9 cellular contexts compared by ENCODE assay signal in the genomic region with DNA sequence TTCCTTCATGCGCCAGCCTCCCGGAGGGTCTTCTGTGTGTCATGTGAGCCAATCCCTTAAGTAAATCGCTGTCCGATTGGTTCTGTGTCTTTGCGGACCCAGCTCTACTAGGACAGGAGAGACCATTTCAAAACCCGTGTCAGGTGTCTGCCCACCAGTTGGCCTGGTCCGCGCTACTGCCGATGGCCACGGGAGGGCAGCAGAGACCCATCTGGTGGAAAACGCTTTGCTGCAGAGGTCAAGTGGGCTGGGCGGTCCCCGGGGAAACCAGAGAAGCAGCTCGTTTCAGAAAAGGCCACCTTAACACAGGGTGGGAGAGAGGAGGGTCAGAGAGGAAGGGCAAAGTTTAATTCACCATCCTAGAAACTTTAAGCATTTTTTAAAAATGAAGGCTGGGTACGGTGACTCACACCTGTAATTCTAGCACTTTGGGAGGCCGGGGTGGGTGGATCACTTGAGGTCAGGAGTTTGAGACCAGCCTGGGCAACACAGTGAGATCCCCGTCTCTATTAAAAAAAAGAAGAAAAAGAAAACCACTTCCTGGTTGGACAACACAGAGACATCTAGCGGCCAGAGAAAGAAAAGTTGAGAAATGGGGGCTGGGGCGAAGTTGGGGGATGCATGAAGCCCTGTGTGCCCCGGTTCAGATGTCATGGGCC. TPM values are rescaled to one million over a fixed set of nuclear protein-coding genes. Genes with fewer than 3 reads are reported as not detected.
DNase-seq lines count a peak whose midpoint lies in the region; ATAC-seq lines count a peak whose summit lies in the region.
"Had no signal": no experiment of that assay in that cellular context is flagged by ENCODE, and none has a peak within 500 bp of the region (broad histone marks: within the 10 kb centered on the region; RNA-seq: fewer than 3 reads in every experiment).

No MANE protein-coding gene starts in this region.

- H3K4me1 Mint-ChIP-seq in CD8-positive, alpha-beta memory T cell, result peaks cover 8 to 13% (median 13%) of the 10 kb centered on the region in 3 donors
- peaks cover 6% of the 10 kb centered on the region for H3K4me1 Mint-ChIP-seq in T-helper 2 cell treated with Interferon-gamma antibody and Interleukin-4, amounts not matched to agents 5 μg/mL and 100 μg/mL, for 36 hours (ENCODE audit: low read depth)

- H3K9me3 ChIP-seq in CD8-positive, alpha-beta memory T cell (ENCODE audit: low read length), result no peaks in the 10 kb centered on the region
- no peaks in the 10 kb centered on the region for H3K9me3 ChIP-seq in GM23248 (ENCODE audit: low read depth)
- no peaks in the 10 kb centered on the region for H3K9me3 ChIP-seq in aorta (ENCODE audit: control insufficient read depth, low read length)

- no peaks in the 10 kb centered on the region for H3K36me3 Mint-ChIP-seq in CD8-positive, alpha-beta memory T cell
- H3K36me3 Mint-ChIP-seq in T-helper 2 cell treated with Interferon-gamma antibody and Interleukin-4, amounts not matched to agents 5 μg/mL and 100 μg/mL, for 36 hours (ENCODE audit: low read depth), result no peaks in the 10 kb centered on the region

- H3K9me3 Mint-ChIP-seq in CD8-positive, alpha-beta memory T cell, result no peaks in the 10 kb centered on the region
- no peaks in the 10 kb centered on the region for H3K9me3 Mint-ChIP-seq in T-helper 2 cell treated with Interferon-gamma antibody and Interleukin-4, amounts not matched to agents 5 μg/mL and 100 μg/mL, for 36 hours

- in situ Hi-C loops in GM23248 (cut with MboI), result no loop called here

- H3K4me1 ChIP-seq in CD8-positive, alpha-beta memory T cell (ENCODE audit: insufficient read depth, low read length), result peaks cover 8% of the 10 kb centered on the region
- no peaks in the 10 kb centered on the region for H3K4me1 ChIP-seq in GM23248 (ENCODE audit: insufficient read depth)
- H3K4me1 ChIP-seq in aorta (ENCODE audit: control insufficient read depth in 1 of 2, insufficient read depth in 2 of 2, low read length in 2 of 2), result no peaks in the 10 kb centered on the region

- DNase-seq in CD8-positive, alpha-beta memory T cell, result peak; percentile 59 to 78 (median 68)
- DNase-seq in GM23248 (peak; percentile 83), NCI-H1436 treated with DMSO at 0.1 percent for 48 hours (lab: John Stamatoyannopoulos, UW) (peak; percentile 48), amniotic epithelial cell (ENCODE audit: low read depth) (peak; percentile 75), left ventricle myocardium superior (peak; percentile 92), renal cortical epithelial cell (ENCODE audit: low read depth) (peak; percentile 68), aorta (peak; percentile 93 to 97)
- DNase-seq in T-helper 2 cell treated with Interferon-gamma antibody and Interleukin-4, amounts not matched to agents 5 μg/mL and 100 μg/mL, for 36 hours (ENCODE audit: low spot score), result peak; percentile 75

- 0 out of 2 replicates have a peak, but pooled peaks cover 5% of the 10 kb centered on the region for H3F3A ChIP-seq in GM23248 (ENCODE audit: insufficient read depth)

- H3K9ac ChIP-seq in GM23248, result peak overlapping the region; percentile 69

- H4K20me1 ChIP-seq in GM23248 (ENCODE audit: insufficient read depth), result no peaks in the 10 kb centered on the region

- 4 to 5% methylated on average over 19 to 20 of the region's 20 CpGs for WGBS in GM23248 (ENCODE audit: low coverage in 1 of 2, low lambda C conversion rate in 2 of 2, missing lambda C conversion rate in 2 of 2), 2 experiments
- 8% methylated on average over 20 of the region's 20 CpGs for WGBS in aorta, 2 donors

- ATAC-seq in left ventricle myocardium superior, result peak; percentile 90
- ATAC-seq in aorta (ENCODE audit: low FRiP score), result peak; percentile 92

- H3K79me2 ChIP-seq in GM23248 (ENCODE audit: insufficient read depth), result no peaks in the 10 kb centered on the region

- peak overlapping the region; percentile 65 for H2AFZ ChIP-seq in GM23248

- H3K27ac Mint-ChIP-seq in CD8-positive, alpha-beta memory T cell, result peak overlapping the region in 6 of 8 donors; percentile 6 to 91 (median 74)
- H3K27ac Mint-ChIP-seq in T-helper 2 cell treated with Interferon-gamma antibody and Interleukin-4, amounts not matched to agents 5 μg/mL and 100 μg/mL, for 36 hours, result peak overlapping the region; percentile 49

- H3K27ac ChIP-seq in CD8-positive, alpha-beta memory T cell (ENCODE audit: low read depth, low read length), result no peak overlapping the region
- H3K27ac ChIP-seq in GM23248, result peak overlapping the region; percentile 59
- H3K27ac ChIP-seq in aorta (ENCODE audit: low read depth in 1 of 2, low read length in 2 of 2), result no peak overlapping the region
- H3K27ac ChIP-seq: SK-N-MC had no signal

- H3K4me2 ChIP-seq in GM23248 (ENCODE audit: unreplicated experiment), result peak overlapping the region; percentile 57

- no peaks in the 10 kb centered on the region for H3K9me2 ChIP-seq in GM23248 (ENCODE audit: insufficient read depth)

- H3K36me3 ChIP-seq in CD8-positive, alpha-beta memory T cell (ENCODE audit: insufficient read depth, low read length), result no peaks in the 10 kb centered on the region
- no peaks in the 10 kb centered on the region for H3K36me3 ChIP-seq in GM23248 (ENCODE audit: low read depth)
- H3K36me3 ChIP-seq in aorta (ENCODE audit: control insufficient read depth in 1 of 2, insufficient read depth in 2 of 2, low read length in 1 of 2), result no peaks in the 10 kb centered on the region

- intact Hi-C loops in left ventricle myocardium superior (cut with micrococcal nuclease) (no loop called here), aorta (cut with DNase I) (loop anchor here (5.0 to 10.0 kb wide), 4 partner anchors 50 to 490 kb away; no protein-coding TSS in a partner anchor)

- CTCF ChIA-PET in CD8-positive, alpha-beta memory T cell (lab: Charles Lee), result interaction anchor here (0.8 to 1.7 kb wide), 11 partner anchors 8 to 99 kb away, joined by 3 to 11 read pairs (median 4); no protein-coding TSS in a partner anchor

- no peaks in the 10 kb centered on the region for H3K27me3 ChIP-seq in CD8-positive, alpha-beta memory T cell (ENCODE audit: insufficient read depth, low read length, poor library complexity, severe bottlenecking)
- H3K27me3 ChIP-seq in GM23248 (replicated peaks; ENCODE audit: insufficient read depth) (no peaks in the 10 kb centered on the region), aorta (ENCODE audit: control insufficient read depth in 1 of 2, insufficient read depth in 2 of 2, low read length in 1 of 2) (no peaks in the 10 kb centered on the region)

- peaks cover 0 to 2% of the 10 kb centered on the region in 2 donors for H3K27me3 Mint-ChIP-seq in CD8-positive, alpha-beta memory T cell
- no peaks in the 10 kb centered on the region for H3K27me3 Mint-ChIP-seq in T-helper 2 cell treated with Interferon-gamma antibody and Interleukin-4, amounts not matched to agents 5 μg/mL and 100 μg/mL, for 36 hours (ENCODE audit: low read depth)

- H3K4me3 ChIP-seq in CD8-positive, alpha-beta memory T cell (ENCODE audit: low read length), result peak overlapping the region; percentile 17
- peak overlapping the region; percentile 60 for H3K4me3 ChIP-seq in GM23248
- H3K4me3 ChIP-seq in aorta (ENCODE audit: low read length in 2 of 2), result no peak overlapping the region
- H3K4me3 ChIP-seq: SK-N-MC had no signal

- H3K4me3 Mint-ChIP-seq in CD8-positive, alpha-beta memory T cell, result peak overlapping the region in 6 of 7 donors; percentile 73 to 82 (median 77)
- H3K4me3 Mint-ChIP-seq in T-helper 2 cell treated with Interferon-gamma antibody and Interleukin-4, amounts not matched to agents 5 μg/mL and 100 μg/mL, for 36 hours, result peak overlapping the region; percentile 68

- POLR2A ChIA-PET in CD8-positive, alpha-beta memory T cell (lab: Charles Lee), result interaction anchor here (0.8 kb wide), 1 partner anchor 10 kb away, joined by 3 read pairs; no protein-coding TSS in a partner anchor

RNA-seq across cellular contexts. Expression of a gene that starts 2.8 kb away (rescaled TPM):
- not detected for total RNA-seq in CD8-positive, alpha-beta memory T cell
- not detected for polyA plus RNA-seq in CD8-positive, alpha-beta memory T cell
- not detected in 2 replicates for total RNA-seq in GM23248 (2014; rRNA removed; shearing (Covaris generic))
- polyA plus RNA-seq in GM23248 (2016; fragmentation: Nextera tagmentation; extraction: Ambion mirVana), result not detected in 2 replicates
- total RNA-seq in left ventricle myocardium superior, result not detected
- total RNA-seq in renal cortical epithelial cell, result not detected in 2 replicates
- total RNA-seq in aorta, result under 1 TPM in 1 of 2 donors, not detected in 1; 0.57 TPM
- not detected for polyA plus RNA-seq in aorta

Comparison
In these comparisons a context has a peak if more than half of its experiments do, and no peak if none do; other contexts are left out.
1. H3K4me3 ChIP-seq: peak in CD8-positive, alpha-beta memory T cell (single experiment) and GM23248 (single experiment); none in aorta (0 of 2).
2. Peak in every context shown above with its lines, with median percentiles within 50 percentile points of each other: DNase-seq.